In genomic region chr3:113912551-113913246, GRCh38 we compare ENCODE assay signal across 8 cellular contexts. TPM values are rescaled to one million over a fixed set of nuclear protein-coding genes. Genes with fewer than 3 reads are reported as not detected.
DNase-seq lines count a peak whose midpoint lies in the region; ATAC-seq and TF ChIP-seq lines count a peak whose summit lies in the region.

No MANE protein-coding gene starts in this region.

- no peaks in the 10 kb centered on the region for H3K27me3 ChIP-seq in endodermal cell (ENCODE audit: control insufficient read depth, insufficient read depth, low read length, poor library complexity, severe bottlenecking)

- H3K27ac Mint-ChIP-seq in endodermal cell: no peak overlapping the region
- peak overlapping the region in 7 of 10 donors; percentile 14 to 73 (median 28) for H3K27ac Mint-ChIP-seq in naive thymus-derived CD8-positive, alpha-beta T cell

- no peak overlapping the region for H3K9ac ChIP-seq in endodermal cell (ENCODE audit: extremely low read depth, low read length, poor library complexity, severe bottlenecking)

- ATAC-seq in GM18867 (IDR thresholded peaks at IDR 0.05; ENCODE audit: unreplicated experiment): peak; percentile 97
- peak; percentile 63 for ATAC-seq in HG03025 (IDR thresholded peaks at IDR 0.05; ENCODE audit: low FRiP score, unreplicated experiment)
- ATAC-seq in naive thymus-derived CD8-positive, alpha-beta T cell: peak; percentile 83 to 97

- H3K27me3 Mint-ChIP-seq in endodermal cell (ENCODE audit: insufficient read depth): no peaks in the 10 kb centered on the region
- H3K27me3 Mint-ChIP-seq in naive thymus-derived CD8-positive, alpha-beta T cell: no peaks in the 10 kb centered on the region

- TF ChIP-seq CTCF in endodermal cell (conservative IDR thresholded peaks at IDR 0.05): peak; percentile 84

- no peaks in the 10 kb centered on the region for H3K36me3 Mint-ChIP-seq in endodermal cell (ENCODE audit: low read depth)
- H3K36me3 Mint-ChIP-seq in naive thymus-derived CD8-positive, alpha-beta T cell: no peaks in the 10 kb centered on the region

- H3K4me1 Mint-ChIP-seq in endodermal cell: no peaks in the 10 kb centered on the region
- peaks cover 0 to 7% (median 3%) of the 10 kb centered on the region in 4 donors for H3K4me1 Mint-ChIP-seq in naive thymus-derived CD8-positive, alpha-beta T cell

- DNase-seq in COR-L47 (lab: John Stamatoyannopoulos, UW) (peak; percentile 86), NCI-H1694 (lab: John Stamatoyannopoulos, UW) (peak; percentile 46), T-helper 9 cell (peak; percentile 1), endodermal cell (peak; percentile 76), OCI-M2 (lab: John Stamatoyannopoulos, UW; ENCODE audit: unreplicated experiment) (no peak)
- DNase-seq in naive thymus-derived CD8-positive, alpha-beta T cell: peak in 6 of 10 donors; percentile 4 to 52 (median 30)

- no peaks in the 10 kb centered on the region for H3K4me1 ChIP-seq in endodermal cell (ENCODE audit: control insufficient read depth, insufficient read depth, low read length)

- 57 to 67% methylated on average over 2 to 3 of the region's 3 CpGs for WGBS in endodermal cell (ENCODE audit: insufficient coverage in 1 of 2, insufficient read length in 1 of 2), 2 experiments

- H3K36me3 ChIP-seq in endodermal cell (ENCODE audit: control insufficient read depth, insufficient read depth, low read length): no peaks in the 10 kb centered on the region

- no peak overlapping the region for H3K27ac ChIP-seq in endodermal cell (ENCODE audit: low read depth, low read length)

- no peak overlapping the region for H3K4me3 ChIP-seq in endodermal cell (ENCODE audit: low read length)

- H3K9me3 Mint-ChIP-seq in endodermal cell: no peaks in the 10 kb centered on the region
- H3K9me3 Mint-ChIP-seq in naive thymus-derived CD8-positive, alpha-beta T cell: no peaks in the 10 kb centered on the region

- POLR2A ChIA-PET in naive thymus-derived CD8-positive, alpha-beta T cell (lab: Charles Lee): no interaction called here

- H3K4me3 Mint-ChIP-seq in endodermal cell: no peak overlapping the region
- H3K4me3 Mint-ChIP-seq in naive thymus-derived CD8-positive, alpha-beta T cell: peak overlapping the region in 8 of 10 donors; percentile 10 to 74 (median 40)

- no peaks in the 10 kb centered on the region for H3K9me3 ChIP-seq in endodermal cell (ENCODE audit: control insufficient read depth, low read length)

RNA-seq across cellular contexts. Expression of gene ZDHHC23, which starts 35.1 kb away (rescaled TPM):
- total RNA-seq in endodermal cell: 10 to 100 TPM; 14.6 to 15.9 TPM
- 1.9 TPM for polyA plus RNA-seq in endodermal cell (2013, experiment 1 of 2)
- 1.9 TPM for polyA plus RNA-seq in endodermal cell (2013, experiment 2 of 2)
- total RNA-seq in naive thymus-derived CD8-positive, alpha-beta T cell: 1 to 10 TPM; 5.8 to 6.4 TPM
- 1 to 10 TPM in 1 of 3 donors, under 1 TPM in 2; 0.36 to 1.4 (median 0.82) TPM for polyA plus RNA-seq in naive thymus-derived CD8-positive, alpha-beta T cell
